Comparison of ENCODE assay signal across 31 cellular contexts in the genomic region with DNA sequence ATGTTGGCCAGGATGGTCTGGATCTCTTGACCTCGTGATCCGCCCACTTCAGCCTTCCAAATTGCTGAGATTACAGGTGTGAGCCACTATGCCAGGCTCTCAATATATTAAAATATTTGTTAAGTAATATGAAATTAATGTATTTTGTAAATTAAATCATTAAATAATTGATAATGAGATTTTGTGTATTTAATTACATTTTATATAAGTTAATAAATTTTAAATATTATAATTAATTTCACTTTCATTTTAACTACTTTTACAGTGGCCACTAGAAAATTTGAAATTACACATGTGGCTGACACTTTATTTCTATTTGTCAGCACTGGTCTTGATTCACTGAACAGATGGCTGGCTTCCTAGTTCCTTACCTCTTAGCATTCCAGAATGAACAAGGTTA.
"Had no signal": no experiment of that assay in that cellular context is flagged by ENCODE, and none has a peak within 500 bp of the region (broad histone marks: within the 10 kb centered on the region; RNA-seq: fewer than 3 reads in every experiment).

No MANE protein-coding gene starts in this region.

- H3K9me3 ChIP-seq: adrenal gland, body of pancreas, colonic mucosa, esophagus squamous epithelium had no signal

- H3K27ac ChIP-seq: adrenal gland, body of pancreas, colonic mucosa, epithelial cell of prostate, esophagus squamous epithelium had no signal

- H3K27me3 Mint-ChIP-seq: activated CD8-positive, alpha-beta T cell treated with anti-CD3 and anti-CD28 coated beads for 36 hours had no signal

- H3K4me3 ChIP-seq: adrenal gland, body of pancreas, colonic mucosa, esophagus squamous epithelium had no signal

- H3K36me3 ChIP-seq: adrenal gland, colonic mucosa, esophagus squamous epithelium had no signal

- H3K36me3 Mint-ChIP-seq: activated naive CD4-positive, alpha-beta T cell treated with anti-CD3 and anti-CD28 coated beads, Interleukin-2, amount 50 U/mL, for 24 hours; activated naive CD8-positive, alpha-beta T cell treated with anti-CD3 and anti-CD28 coated beads for 36 hours had no signal

- H3K4me3 Mint-ChIP-seq: activated B cell treated with CpG ODN at 0.5 μM for 24 hours; activated CD8-positive, alpha-beta T cell treated with anti-CD3 and anti-CD28 coated beads for 36 hours; activated naive CD4-positive, alpha-beta T cell treated with anti-CD3 and anti-CD28 coated beads for 36 hours; activated naive CD4-positive, alpha-beta T cell treated with anti-CD3 and anti-CD28 coated beads, Interleukin-2, amount 50 U/mL, for 24 hours; activated naive CD8-positive, alpha-beta T cell treated with anti-CD3 and anti-CD28 coated beads for 36 hours; activated naive CD8-positive, alpha-beta T cell treated with anti-CD3 and anti-CD28 coated beads, Interleukin-2, amount 50 U/mL, for 24 hours; activated T-cell treated with anti-CD3 and anti-CD28 coated beads, Interleukin-2, amount 50 U/mL, for 4 hours; activated T-helper 17 cell treated with anti-CD3 and anti-CD28 coated beads, Interleukin-2, amount 50 U/mL, for 72 hours; T-helper 17 cell; T-helper 2 cell treated with Interferon-gamma antibody and Interleukin-4, amounts not matched to agents 5 μg/mL and 100 μg/mL, for 36 hours had no signal

- H3K4me1 ChIP-seq: adrenal gland, colonic mucosa had no signal

- DNase-seq: activated B cell treated with CpG ODN at 0.5 μM for 24 hours; activated CD4-positive, alpha-beta T cell treated with anti-CD3 and anti-CD28 coated beads for 48 hours; activated CD4-positive, alpha-beta T cell treated with anti-CD3 and anti-CD28 coated beads, Interleukin-2, amount 50 U/mL, for 1 hour; activated CD4-positive, alpha-beta T cell treated with anti-CD3 and anti-CD28 coated beads, Interleukin-2, amount 50 U/mL, for 48 hours; activated CD8-positive, alpha-beta memory T cell treated with anti-CD3 and anti-CD28 coated beads for 24 hours; activated CD8-positive, alpha-beta T cell treated with anti-CD3 and anti-CD28 coated beads for 36 hours; activated effector memory CD4-positive, alpha-beta T cell treated with Interleukin-2 at 50 U/mL for 16 hours; activated naive CD4-positive, alpha-beta T cell treated with anti-CD3 and anti-CD28 coated beads for 36 hours; activated naive CD8-positive, alpha-beta T cell treated with anti-CD3 and anti-CD28 coated beads for 36 hours; activated naive CD8-positive, alpha-beta T cell treated with anti-CD3 and anti-CD28 coated beads, Interleukin-2, amount 50 U/mL, for 24 hours; activated T-cell treated with anti-CD3 and anti-CD28 coated beads, Interleukin-2, amount 50 U/mL, for 4 hours; adrenal gland; amygdala; aorta; body of pancreas; caudate nucleus; colonic mucosa; effector CD8-positive, alpha-beta T cell; esophagus squamous epithelium; foreskin melanocyte; head of caudate nucleus; T-helper 1 cell; T-helper 17 cell; T1000 had no signal

- H3K27ac Mint-ChIP-seq: activated B cell treated with CpG ODN at 0.5 μM for 24 hours; activated CD8-positive, alpha-beta T cell treated with anti-CD3 and anti-CD28 coated beads for 36 hours; activated naive CD4-positive, alpha-beta T cell treated with anti-CD3 and anti-CD28 coated beads for 36 hours; activated naive CD4-positive, alpha-beta T cell treated with anti-CD3 and anti-CD28 coated beads, Interleukin-2, amount 50 U/mL, for 24 hours; activated naive CD8-positive, alpha-beta T cell treated with anti-CD3 and anti-CD28 coated beads for 36 hours; activated naive CD8-positive, alpha-beta T cell treated with anti-CD3 and anti-CD28 coated beads, Interleukin-2, amount 50 U/mL, for 24 hours; activated T-helper 17 cell treated with anti-CD3 and anti-CD28 coated beads, Interleukin-2, amount 50 U/mL, for 72 hours; T-helper 17 cell; T-helper 2 cell treated with Interferon-gamma antibody and Interleukin-4, amounts not matched to agents 5 μg/mL and 100 μg/mL, for 36 hours had no signal

- FAIRE-seq: endometrium, endothelial cell of umbilical vein had no signal

- H3K4me1 Mint-ChIP-seq: activated B cell treated with CpG ODN at 0.5 μM for 24 hours; activated naive CD4-positive, alpha-beta T cell treated with anti-CD3 and anti-CD28 coated beads, Interleukin-2, amount 50 U/mL, for 24 hours; activated naive CD8-positive, alpha-beta T cell treated with anti-CD3 and anti-CD28 coated beads for 36 hours; activated naive CD8-positive, alpha-beta T cell treated with anti-CD3 and anti-CD28 coated beads, Interleukin-2, amount 50 U/mL, for 24 hours; activated T-helper 17 cell treated with anti-CD3 and anti-CD28 coated beads, Interleukin-2, amount 50 U/mL, for 72 hours; T-helper 17 cell had no signal

- H3K27me3 ChIP-seq: adrenal gland, body of pancreas, colonic mucosa, esophagus squamous epithelium had no signal

- H3K9me3 Mint-ChIP-seq: activated B cell treated with CpG ODN at 0.5 μM for 24 hours; activated CD8-positive, alpha-beta T cell treated with anti-CD3 and anti-CD28 coated beads for 36 hours; activated naive CD4-positive, alpha-beta T cell treated with anti-CD3 and anti-CD28 coated beads for 36 hours; activated naive CD4-positive, alpha-beta T cell treated with anti-CD3 and anti-CD28 coated beads, Interleukin-2, amount 50 U/mL, for 24 hours; activated naive CD8-positive, alpha-beta T cell treated with anti-CD3 and anti-CD28 coated beads for 36 hours; activated T-cell treated with anti-CD3 and anti-CD28 coated beads, Interleukin-2, amount 50 U/mL, for 4 hours; T-helper 2 cell treated with Interferon-gamma antibody and Interleukin-4, amounts not matched to agents 5 μg/mL and 100 μg/mL, for 36 hours had no signal

- ATAC-seq: activated CD4-positive, CD25-positive, alpha-beta regulatory T cell treated with anti-CD3 and anti-CD28 coated beads, Interleukin-2, amount 50 U/mL, for 24 hours; activated CD8-positive, alpha-beta T cell treated with anti-CD3 and anti-CD28 coated beads for 36 hours; activated naive CD8-positive, alpha-beta T cell treated with anti-CD3 and anti-CD28 coated beads, Interleukin-2, amount 50 U/mL, for 24 hours; activated T-cell treated with anti-CD3 and anti-CD28 coated beads, Interleukin-2, amount 50 U/mL, for 4 hours; activated T-helper 17 cell treated with anti-CD3 and anti-CD28 coated beads, Interleukin-2, amount 50 U/mL, for 72 hours; body of pancreas; T-helper 17 cell had no signal
